Comparison of ENCODE assay signal across 30 cellular contexts in the genomic region with DNA sequence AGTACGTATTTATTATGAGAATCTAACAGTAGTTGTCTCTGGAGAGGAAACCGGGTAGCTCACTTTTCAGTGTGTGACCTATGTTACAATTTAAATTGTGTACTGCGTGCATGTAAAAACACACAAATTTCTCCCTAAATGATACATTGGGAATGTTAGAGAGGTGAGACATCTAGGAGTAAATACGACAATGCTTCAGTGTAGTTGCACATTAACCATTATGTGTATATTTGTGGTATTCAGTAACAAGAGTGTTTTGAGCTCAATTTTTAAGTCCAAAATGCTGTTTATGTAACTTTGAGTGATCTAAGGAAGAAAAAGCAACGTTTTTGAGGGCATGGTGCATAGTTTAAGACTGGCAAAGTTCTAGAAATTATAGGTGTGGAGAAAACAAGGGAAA.
"Had no signal": no experiment of that assay in that cellular context is flagged by ENCODE, and none has a peak within 500 bp of the region (broad histone marks: within the 10 kb centered on the region; RNA-seq: fewer than 3 reads in every experiment).

No MANE protein-coding gene starts in this region.

- H3K27ac Mint-ChIP-seq: activated CD4-positive, alpha-beta T cell treated with anti-CD3 and anti-CD28 coated beads, Interleukin-2, amount 10 ng/mL, durations not matched to agents 24 days and 14 days; activated CD8-positive, alpha-beta T cell treated with anti-CD3 and anti-CD28 coated beads, Interleukin-2, amount 10 ng/mL, durations not matched to agents 7 days and 5 days; activated naive CD4-positive, alpha-beta T cell treated with anti-CD3 and anti-CD28 coated beads, Interleukin-2, amount 50 U/mL, for 24 hours; activated naive CD8-positive, alpha-beta T cell treated with anti-CD3 and anti-CD28 coated beads, Interleukin-2, amount 10 ng/mL, durations not matched to agents 7 days and 5 days; activated T-cell treated with anti-CD3 and anti-CD28 coated beads, Interleukin-2, amount 50 U/mL, for 24 hours; activated T-helper 2 cell treated with anti-CD3 and anti-CD28 coated beads, Interferon-gamma antibody, Interleukin-2, Interleukin-4, amounts not matched to agents 10 μg/mL and 5 μg/mL and 100 μg/mL, durations not matched to agents 14 hours and 24 hours and 36 hours; T-helper 1 cell treated with Interleukin-12 subunit alpha and Interleukin-12 subunit beta and Interleukin-4 antibody, amounts not matched to agents 30 μg/mL and 1 μg/mL, for 36 hours; T-helper 2 cell treated with Interferon-gamma antibody and Interleukin-4, amounts not matched to agents 5 μg/mL and 100 μg/mL, for 36 hours had no signal

- H3K36me3 ChIP-seq: ascending aorta, cardiac muscle cell, Peyer's patch, SJSA1 had no signal

- H3K9ac ChIP-seq: SK-N-SH had no signal

- FAIRE-seq: TTC549 had no signal

- ATAC-seq: activated CD8-positive, alpha-beta T cell treated with anti-CD3 and anti-CD28 coated beads, Interleukin-2, amount 10 ng/mL, durations not matched to agents 7 days and 5 days; PC-3 had no signal

- H3K27me3 Mint-ChIP-seq: activated T-cell treated with anti-CD3 and anti-CD28 coated beads, Interleukin-2, amount 50 U/mL, for 24 hours had no signal

- H3K9me3 ChIP-seq: ascending aorta, Peyer's patch, SJSA1, SK-N-SH had no signal

- H3K27me3 ChIP-seq: ascending aorta, cardiac muscle cell, Peyer's patch, SJSA1 had no signal

- H3K4me3 ChIP-seq: ascending aorta, cardiac muscle cell, Peyer's patch, SJSA1 had no signal

- DNase-seq: activated CD4-positive, alpha-beta T cell treated with anti-CD3 and anti-CD28 coated beads, Interleukin-2, amount 10 ng/mL, durations not matched to agents 24 days and 14 days; activated CD4-positive, alpha-beta T cell treated with anti-CD3 and anti-CD28 coated beads, Interleukin-2, amount 50 U/mL, for 48 hours; activated CD8-positive, alpha-beta T cell treated with anti-CD3 and anti-CD28 coated beads, Interleukin-2, amount 10 ng/mL, durations not matched to agents 7 days and 5 days; activated gamma-delta T cell; activated naive CD4-positive, alpha-beta T cell treated with Interleukin-2 at 50 U/mL for 16 hours; activated naive CD8-positive, alpha-beta T cell treated with anti-CD3 and anti-CD28 coated beads, Interleukin-2, amount 10 ng/mL, durations not matched to agents 7 days and 5 days; activated T-cell treated with anti-CD3 and anti-CD28 coated beads, Interleukin-2, amount 50 U/mL, for 24 hours; amygdala; NCI-H1105; NCI-H1436; NCI-H1694; NCI-H1930; NCI-H345; NCI-H526; NCI-H748 treated with DMSO at 0.1 percent for 48 hours; NK-92 treated with Interleukin-12 subunit alpha and Interleukin-12 subunit beta, amount 100 ng/mL, for 24 hours; PC-3; Peyer's patch; RPMI8226; SHP77 treated with DMSO at 0.1 percent for 48 hours; SK-N-SH had no signal

- H3K4me3 Mint-ChIP-seq: activated CD4-positive, alpha-beta T cell treated with anti-CD3 and anti-CD28 coated beads, Interleukin-2, amount 10 ng/mL, durations not matched to agents 24 days and 14 days; activated CD8-positive, alpha-beta T cell treated with anti-CD3 and anti-CD28 coated beads, Interleukin-2, amount 10 ng/mL, durations not matched to agents 7 days and 5 days; activated naive CD4-positive, alpha-beta T cell treated with anti-CD3 and anti-CD28 coated beads, Interleukin-2, amount 50 U/mL, for 24 hours; activated naive CD8-positive, alpha-beta T cell treated with anti-CD3 and anti-CD28 coated beads, Interleukin-2, amount 10 ng/mL, durations not matched to agents 7 days and 5 days; activated T-cell treated with anti-CD3 and anti-CD28 coated beads, Interleukin-2, amount 50 U/mL, for 24 hours; central memory CD8-positive, alpha-beta T cell; T-helper 1 cell treated with Interleukin-12 subunit alpha and Interleukin-12 subunit beta and Interleukin-4 antibody, amounts not matched to agents 30 μg/mL and 1 μg/mL, for 36 hours; T-helper 2 cell treated with Interferon-gamma antibody and Interleukin-4, amounts not matched to agents 5 μg/mL and 100 μg/mL, for 36 hours had no signal

- H3K4me1 Mint-ChIP-seq: activated CD4-positive, alpha-beta T cell treated with anti-CD3 and anti-CD28 coated beads, Interleukin-2, amount 10 ng/mL, durations not matched to agents 24 days and 14 days; activated naive CD4-positive, alpha-beta T cell treated with anti-CD3 and anti-CD28 coated beads, Interleukin-2, amount 50 U/mL, for 24 hours; central memory CD8-positive, alpha-beta T cell had no signal

- H3K9me3 Mint-ChIP-seq: activated CD4-positive, alpha-beta T cell treated with anti-CD3 and anti-CD28 coated beads, Interleukin-2, amount 10 ng/mL, durations not matched to agents 24 days and 14 days; activated naive CD4-positive, alpha-beta T cell treated with anti-CD3 and anti-CD28 coated beads, Interleukin-2, amount 50 U/mL, for 24 hours; activated naive CD8-positive, alpha-beta T cell treated with anti-CD3 and anti-CD28 coated beads, Interleukin-2, amount 10 ng/mL, durations not matched to agents 7 days and 5 days; activated T-cell treated with anti-CD3 and anti-CD28 coated beads, Interleukin-2, amount 50 U/mL, for 24 hours; activated T-helper 2 cell treated with anti-CD3 and anti-CD28 coated beads, Interferon-gamma antibody, Interleukin-2, Interleukin-4, amounts not matched to agents 10 μg/mL and 5 μg/mL and 100 μg/mL, durations not matched to agents 14 hours and 24 hours and 36 hours; central memory CD8-positive, alpha-beta T cell; T-helper 1 cell treated with Interleukin-12 subunit alpha and Interleukin-12 subunit beta and Interleukin-4 antibody, amounts not matched to agents 30 μg/mL and 1 μg/mL, for 36 hours; T-helper 2 cell treated with Interferon-gamma antibody and Interleukin-4, amounts not matched to agents 5 μg/mL and 100 μg/mL, for 36 hours had no signal

- H3K27ac ChIP-seq: ascending aorta, cardiac muscle cell, Peyer's patch, SJSA1 had no signal

- H3K4me2 ChIP-seq: SK-N-SH had no signal

- H3K36me3 Mint-ChIP-seq: activated naive CD4-positive, alpha-beta T cell treated with anti-CD3 and anti-CD28 coated beads, Interleukin-2, amount 50 U/mL, for 24 hours; activated naive CD8-positive, alpha-beta T cell treated with anti-CD3 and anti-CD28 coated beads, Interleukin-2, amount 10 ng/mL, durations not matched to agents 7 days and 5 days had no signal
